In genomic region chr19:50555447-50556235, GRCh38 we compare ENCODE assay signal across 8 cellular contexts. TPM values are rescaled to one million over a fixed set of nuclear protein-coding genes. Genes with fewer than 3 reads are reported as not detected.
DNase-seq lines count a peak whose midpoint lies in the region; ATAC-seq and TF ChIP-seq lines count a peak whose summit lies in the region.

No MANE protein-coding gene starts in this region.

- peaks cover 21% of the 10 kb centered on the region for H3K27me3 Mint-ChIP-seq in osteocyte (ENCODE audit: unreplicated experiment)

- no peak for TF ChIP-seq CTCF in osteocyte (IDR thresholded peaks at IDR 0.05)

- ATAC-seq in HG02870 (IDR thresholded peaks at IDR 0.05; ENCODE audit: unreplicated experiment), result no peak
- ATAC-seq in HG03025 (IDR thresholded peaks at IDR 0.05; ENCODE audit: low FRiP score, unreplicated experiment), result no peak
- ATAC-seq in HG02884 (IDR thresholded peaks at IDR 0.05; ENCODE audit: unreplicated experiment), result no peak
- no peak for ATAC-seq in HG03469 (IDR thresholded peaks at IDR 0.05; ENCODE audit: unreplicated experiment)

- no peaks in the 10 kb centered on the region for H3K9me3 Mint-ChIP-seq in osteocyte (ENCODE audit: unreplicated experiment)

- no peak overlapping the region for H3K27ac Mint-ChIP-seq in osteocyte (ENCODE audit: unreplicated experiment)

- no peaks in the 10 kb centered on the region for H3K36me3 Mint-ChIP-seq in osteocyte (ENCODE audit: unreplicated experiment)

- H3K4me1 Mint-ChIP-seq in osteocyte (ENCODE audit: unreplicated experiment), result peaks cover 5% of the 10 kb centered on the region

- peak overlapping the region; percentile 83 for H3K4me3 Mint-ChIP-seq in osteocyte (ENCODE audit: unreplicated experiment)

- DNase-seq in Daoy (ENCODE audit: low read depth) (peak; percentile 22), NCI-H1105 treated with DMSO at 0.1 percent for 48 hours (lab: John Stamatoyannopoulos, UW) (peak; percentile 27), ecto neural progenitor cell (ENCODE audit: low spot score) (peak; percentile 64), osteocyte (ENCODE audit: extremely low spot score, unreplicated experiment) (no peak)

RNA-seq across cellular contexts. Expression of gene LRRC4B, which starts 12.6 kb away (rescaled TPM):
- total RNA-seq in Daoy (2014; rRNA removed; shearing (Covaris generic)), result 1.8 and 5.6 TPM in 2 replicates
- 0.11 and 0.52 TPM in 2 replicates for total RNA-seq in osteocyte

RNA-seq across cellular contexts. Expression of gene ASPDH, which starts 41.9 kb away (rescaled TPM):
- total RNA-seq in Daoy (2014; rRNA removed; shearing (Covaris generic)), result not detected in 2 replicates
- total RNA-seq in osteocyte, result not detected in 2 replicates

RNA-seq across cellular contexts. Expression of gene JOSD2, which starts 44.6 kb away (rescaled TPM):
- 17.6 and 26.2 TPM in 2 replicates for total RNA-seq in Daoy (2014; rRNA removed; shearing (Covaris generic))
- total RNA-seq in osteocyte, result 43.7 and 46.9 TPM in 2 replicates
